1 cellular context compared by ENCODE assay signal in genomic region chr14:23095196-23096108, GRCh38.
A peak's percentile ranks its signal among the peaks of the same experiment; 100 is the strongest.
TF ChIP-seq lines count a peak whose summit lies in the region.

Gene C14orf119, plus strand, starts transcription at chr14:23095505. Its CDS starts 2,154 bp downstream, at chr14:23097659.

TF ChIP-seq in HepG2, 621 proteins besides CTCF, POLR2A, EP300 and RAD21 (continued from another document and continues in another):
- TF ChIP-seq POGK (CRISPR knock-in tag; conservative IDR thresholded peaks at IDR 0.05) (peak; percentile 89), ZBTB42 (CRISPR knock-in tag; IDR thresholded peaks at IDR 0.05) (no peak), MAZ (IDR thresholded peaks at IDR 0.05; ENCODE audit: borderline replicate concordance, low read depth, low read length) (peak; percentile 53), MAZ (CRISPR knock-in tag; IDR thresholded peaks at IDR 0.05; ENCODE audit: low read depth) (no peak), ZNF431 (CRISPR knock-in tag; IDR thresholded peaks at IDR 0.05; ENCODE audit: borderline replicate concordance, low read depth) (no peak), POLR2AphosphoS5 (IDR thresholded peaks at IDR 0.05; ENCODE audit: low read depth, low read length) (peak; percentile 93), ZNF263 (CRISPR knock-in tag; IDR thresholded peaks at IDR 0.05) (peak; percentile 23; the same call in 1 of the 2 replicates), ZBTB14 (CRISPR knock-in tag; IDR thresholded peaks at IDR 0.05) (no peak), CBX2 (IDR thresholded peaks at IDR 0.05; ENCODE audit: low read depth, low read length) (no peak), CBX2 (CRISPR knock-in tag; IDR thresholded peaks at IDR 0.05; ENCODE audit: low read depth) (peak; percentile 91; the same call in 1 of the 2 replicates), ZNF530 (CRISPR knock-in tag; IDR thresholded peaks at IDR 0.05; ENCODE audit: low read depth) (no peak), SPEN (CRISPR knock-in tag; IDR thresholded peaks at IDR 0.05; ENCODE audit: low read depth) (peak; percentile 93), ATF1 (CRISPR knock-in tag; IDR thresholded peaks at IDR 0.05) (peak; percentile 88), ZNF777 (CRISPR knock-in tag; IDR thresholded peaks at IDR 0.05) (peak; percentile 66), ZFYVE20 (CRISPR knock-in tag; IDR thresholded peaks at IDR 0.05; ENCODE audit: borderline replicate concordance, low read depth) (peak; percentile 81; the same call in 1 of the 2 replicates), SP140L (CRISPR knock-in tag; IDR thresholded peaks at IDR 0.05; ENCODE audit: borderline replicate concordance) (peak; percentile 81; the same call in 1 of the 2 replicates), LCORL (IDR thresholded peaks at IDR 0.05) (0 out of 2 replicates have a peak, but pooled peaks have one; percentile 14), LCORL (CRISPR knock-in tag; IDR thresholded peaks at IDR 0.05) (peak; percentile 86), ONECUT2 (CRISPR knock-in tag; IDR thresholded peaks at IDR 0.05) (peak; percentile 39; the same call in 1 of the 2 replicates), JUND (CRISPR knock-in tag; IDR thresholded peaks at IDR 0.05) (peak; percentile 46; the same call in 1 of the 2 replicates), PLSCR1 (CRISPR knock-in tag; IDR thresholded peaks at IDR 0.05; ENCODE audit: borderline replicate concordance) (no peak), CENPT (CRISPR knock-in tag; IDR thresholded peaks at IDR 0.05; ENCODE audit: low read depth) (peak; percentile 80; the same call in 1 of the 2 replicates), MXD1 (CRISPR knock-in tag; IDR thresholded peaks at IDR 0.05) (no peak), ASH2L (IDR thresholded peaks at IDR 0.05; ENCODE audit: insufficient read length, low read depth, low read length) (peak; percentile 84), HNF1B (CRISPR knock-in tag; IDR thresholded peaks at IDR 0.05) (peak; percentile 72), ISL2 (CRISPR knock-in tag; IDR thresholded peaks at IDR 0.05) (no peak; the same call in 1 of the 2 replicates), ZBTB43 (CRISPR knock-in tag; conservative IDR thresholded peaks at IDR 0.05) (no peak), NKX3-1 (CRISPR knock-in tag; IDR thresholded peaks at IDR 0.05) (peak; percentile 89), YEATS2 (CRISPR knock-in tag; IDR thresholded peaks at IDR 0.05; ENCODE audit: borderline replicate concordance) (peak; percentile 98), ZNF230 (CRISPR knock-in tag; IDR thresholded peaks at IDR 0.05) (peak; percentile 21; the same call in 1 of the 2 replicates), ZNF704 (CRISPR knock-in tag; IDR thresholded peaks at IDR 0.05; ENCODE audit: borderline replicate concordance) (peak; percentile 48), EED (CRISPR knock-in tag; IDR thresholded peaks at IDR 0.05) (no peak), NR2F6 (IDR thresholded peaks at IDR 0.05) (no peak), NR2F6 (CRISPR knock-in tag; IDR thresholded peaks at IDR 0.05) (peak; percentile 49), ZNF326 (CRISPR knock-in tag; IDR thresholded peaks at IDR 0.05; ENCODE audit: borderline replicate concordance) (no peak), ZNF83 (CRISPR knock-in tag; IDR thresholded peaks at IDR 0.05; ENCODE audit: borderline replicate concordance) (0 out of 2 replicates have a peak, but pooled peaks have one; percentile 71), ZNF354B (CRISPR knock-in tag; IDR thresholded peaks at IDR 0.05) (0 out of 2 replicates have a peak, but pooled peaks have one; percentile 47), SRSF1 (optimal IDR thresholded peaks at IDR 0.05; ENCODE audit: low read depth, low read length) (peak; percentile 65), ZBTB39 (CRISPR knock-in tag; IDR thresholded peaks at IDR 0.05) (no peak), SMAD9 (CRISPR knock-in tag; IDR thresholded peaks at IDR 0.05) (peak; percentile 59; the same call in 1 of the 2 replicates), ZNF232 (CRISPR knock-in tag; IDR thresholded peaks at IDR 0.05; ENCODE audit: borderline replicate concordance) (peak; percentile 82), SNAPC2 (CRISPR knock-in tag; IDR thresholded peaks at IDR 0.05) (peak; percentile 51; the same call in 1 of the 2 replicates), IRF9 (CRISPR knock-in tag; IDR thresholded peaks at IDR 0.05; ENCODE audit: borderline replicate concordance) (0 out of 2 replicates have a peak, but pooled peaks have one; percentile 41), AGO1 (IDR thresholded peaks at IDR 0.05; ENCODE audit: low read depth, low read length, poor library complexity, severe bottlenecking) (no peak), NFE2L2 (IDR thresholded peaks at IDR 0.05; ENCODE audit: low read length) (peak; percentile 29; the same call in 1 of the 2 replicates), GMEB1 (CRISPR knock-in tag; IDR thresholded peaks at IDR 0.05; ENCODE audit: borderline replicate concordance) (peak; percentile 67), ARID3A (IDR thresholded peaks at IDR 0.05; ENCODE audit: low read depth, low read length) (peak; percentile 91), ZNF572 (CRISPR knock-in tag; IDR thresholded peaks at IDR 0.05) (peak; percentile 82; the same call in 1 of the 2 replicates), ZNF337 (CRISPR knock-in tag; IDR thresholded peaks at IDR 0.05; ENCODE audit: borderline replicate concordance, low read depth) (no peak; the same call in 1 of the 2 replicates), POGZ (CRISPR knock-in tag; IDR thresholded peaks at IDR 0.05) (no peak; the same call in 1 of the 2 replicates), IKZF4 (CRISPR knock-in tag; IDR thresholded peaks at IDR 0.05; ENCODE audit: borderline replicate concordance, low read depth, not compliant biosample characterization) (peak; percentile 42), ZMAT5 (CRISPR knock-in tag; IDR thresholded peaks at IDR 0.05; ENCODE audit: borderline replicate concordance, low read depth) (no peak), ZNF33B (CRISPR knock-in tag; IDR thresholded peaks at IDR 0.05) (peak; percentile 62; the same call in 1 of the 2 replicates)
